1 cellular context compared by ENCODE assay signal in the genomic region with DNA sequence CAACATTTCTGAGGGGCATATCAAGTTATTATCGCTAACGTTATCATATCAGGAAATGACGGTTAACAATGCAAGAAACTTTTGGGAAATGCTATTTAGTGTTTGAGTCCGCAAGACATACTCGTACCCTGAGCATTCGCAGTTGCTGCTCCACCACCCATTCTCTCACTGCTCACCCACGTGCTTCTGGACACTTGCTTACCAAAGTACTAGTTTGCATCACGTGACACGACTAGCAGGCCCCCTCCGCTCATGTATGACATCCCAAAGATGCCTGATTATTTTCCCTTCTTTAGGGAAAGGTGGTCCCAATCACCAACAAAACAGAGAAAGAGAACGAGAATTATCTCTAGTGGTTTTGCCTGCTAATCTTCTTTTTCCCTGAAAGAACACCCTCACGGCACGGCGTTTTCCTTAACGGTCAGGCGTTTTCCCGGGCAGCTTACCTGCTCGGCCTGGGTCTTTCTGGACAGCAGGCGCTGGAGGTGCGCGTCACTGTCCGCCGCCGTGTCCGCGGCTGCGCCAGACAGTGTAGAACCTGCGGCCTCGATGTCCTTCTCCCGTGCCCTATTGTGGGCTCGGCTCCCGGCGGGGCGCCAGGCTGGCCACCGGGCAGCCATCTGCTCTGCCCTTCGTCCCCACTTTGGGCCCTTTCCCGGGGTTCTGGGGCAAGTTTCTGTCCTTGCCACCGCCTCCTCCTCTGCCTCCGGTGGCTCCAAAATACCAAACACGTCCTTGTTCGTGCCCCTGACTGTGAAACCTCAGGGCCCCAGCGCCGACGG.
TF ChIP-seq lines count a peak whose summit lies in the region.

TSS of gene SUPV3L1 (plus strand) at position 492 of the 782 bp plus-strand sequence. CDS start at position 550, 58 bp downstream.

TF ChIP-seq in HepG2, 621 proteins besides CTCF, POLR2A, EP300 and RAD21 (continued from another document and continues in another):
- TF ChIP-seq, protein P1, sequence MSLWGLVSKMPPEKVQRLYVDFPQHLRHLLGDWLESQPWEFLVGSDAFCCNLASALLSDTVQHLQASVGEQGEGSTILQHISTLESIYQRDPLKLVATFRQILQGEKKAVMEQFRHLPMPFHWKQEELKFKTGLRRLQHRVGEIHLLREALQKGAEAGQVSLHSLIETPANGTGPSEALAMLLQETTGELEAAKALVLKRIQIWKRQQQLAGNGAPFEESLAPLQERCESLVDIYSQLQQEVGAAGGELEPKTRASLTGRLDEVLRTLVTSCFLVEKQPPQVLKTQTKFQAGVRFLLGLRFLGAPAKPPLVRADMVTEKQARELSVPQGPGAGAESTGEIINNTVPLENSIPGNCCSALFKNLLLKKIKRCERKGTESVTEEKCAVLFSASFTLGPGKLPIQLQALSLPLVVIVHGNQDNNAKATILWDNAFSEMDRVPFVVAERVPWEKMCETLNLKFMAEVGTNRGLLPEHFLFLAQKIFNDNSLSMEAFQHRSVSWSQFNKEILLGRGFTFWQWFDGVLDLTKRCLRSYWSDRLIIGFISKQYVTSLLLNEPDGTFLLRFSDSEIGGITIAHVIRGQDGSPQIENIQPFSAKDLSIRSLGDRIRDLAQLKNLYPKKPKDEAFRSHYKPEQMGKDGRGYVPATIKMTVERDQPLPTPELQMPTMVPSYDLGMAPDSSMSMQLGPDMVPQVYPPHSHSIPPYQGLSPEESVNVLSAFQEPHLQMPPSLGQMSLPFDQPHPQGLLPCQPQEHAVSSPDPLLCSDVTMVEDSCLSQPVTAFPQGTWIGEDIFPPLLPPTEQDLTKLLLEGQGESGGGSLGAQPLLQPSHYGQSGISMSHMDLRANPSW (CRISPR knock-in tag; IDR thresholded peaks at IDR 0.05; ENCODE audit: borderline replicate concordance), result no peak
- TF ChIP-seq ZNF766 (CRISPR knock-in tag; IDR thresholded peaks at IDR 0.05; ENCODE audit: borderline replicate concordance) (no peak), ZFP1 (CRISPR knock-in tag; IDR thresholded peaks at IDR 0.05) (no peak), NR1H2 (CRISPR knock-in tag; IDR thresholded peaks at IDR 0.05; ENCODE audit: borderline replicate concordance, low read depth) (no peak), ZNF558 (CRISPR knock-in tag; IDR thresholded peaks at IDR 0.05; ENCODE audit: borderline replicate concordance) (no peak), GLI4 (CRISPR knock-in tag; IDR thresholded peaks at IDR 0.05; ENCODE audit: borderline replicate concordance) (no peak), POLR2AphosphoS2 (IDR thresholded peaks at IDR 0.05; ENCODE audit: low read depth, low read length) (no peak; the same call in 1 of the 2 replicates), FOXP1 (IDR thresholded peaks at IDR 0.05) (peak; percentile 18; the same call in 1 of the 2 replicates), FOXP1 (CRISPR knock-in tag; IDR thresholded peaks at IDR 0.05) (peak; percentile 32; the same call in 1 of the 2 replicates), SMARCC2 (IDR thresholded peaks at IDR 0.05) (no peak), ZFAT (CRISPR knock-in tag; conservative IDR thresholded peaks at IDR 0.05) (no peak), KDM1A (CRISPR knock-in tag; IDR thresholded peaks at IDR 0.05) (no peak), ZNF446 (CRISPR knock-in tag; IDR thresholded peaks at IDR 0.05) (no peak), ZNF383 (CRISPR knock-in tag; IDR thresholded peaks at IDR 0.05; ENCODE audit: borderline replicate concordance) (0 out of 2 replicates have a peak, but pooled peaks have one; percentile 54), XBP1 (CRISPR knock-in tag; IDR thresholded peaks at IDR 0.05) (no peak), REXO4 (CRISPR knock-in tag; IDR thresholded peaks at IDR 0.05; ENCODE audit: borderline replicate concordance) (no peak), NFYC (CRISPR knock-in tag; IDR thresholded peaks at IDR 0.05) (0 out of 2 replicates have a peak, but pooled peaks have one; percentile 16), AHDC1 (CRISPR knock-in tag; IDR thresholded peaks at IDR 0.05; ENCODE audit: borderline replicate concordance) (no peak; the same call in 1 of the 2 replicates), HDAC6 (IDR thresholded peaks at IDR 0.05; ENCODE audit: low read depth, low read length) (peak; percentile 93; the same call in 1 of the 2 replicates), ZNF274 (CRISPR knock-in tag; IDR thresholded peaks at IDR 0.05) (no peak), U2AF2 (IDR thresholded peaks at IDR 0.05; ENCODE audit: low read depth, low read length) (no peak), ZNF724P (CRISPR knock-in tag; IDR thresholded peaks at IDR 0.05; ENCODE audit: borderline replicate concordance) (0 out of 2 replicates have a peak, but pooled peaks have one; percentile 61), ZNF781 (CRISPR knock-in tag; IDR thresholded peaks at IDR 0.05; ENCODE audit: borderline replicate concordance, not compliant biosample characterization) (peak; percentile 75), ZNF329 (CRISPR knock-in tag; IDR thresholded peaks at IDR 0.05; ENCODE audit: low read depth) (no peak; the same call in 1 of the 2 replicates), ATM (IDR thresholded peaks at IDR 0.05; ENCODE audit: borderline replicate concordance) (no peak), ZNF20 (CRISPR knock-in tag; IDR thresholded peaks at IDR 0.05) (no peak), ZBTB37 (CRISPR knock-in tag; IDR thresholded peaks at IDR 0.05) (no peak), HNRNPH1 (optimal IDR thresholded peaks at IDR 0.05; ENCODE audit: low read depth, low read length) (no peak), E2F2 (CRISPR knock-in tag; IDR thresholded peaks at IDR 0.05; ENCODE audit: borderline replicate concordance) (no peak), ZSCAN22 (CRISPR knock-in tag; IDR thresholded peaks at IDR 0.05) (no peak)
- TF ChIP-seq, protein P2, sequence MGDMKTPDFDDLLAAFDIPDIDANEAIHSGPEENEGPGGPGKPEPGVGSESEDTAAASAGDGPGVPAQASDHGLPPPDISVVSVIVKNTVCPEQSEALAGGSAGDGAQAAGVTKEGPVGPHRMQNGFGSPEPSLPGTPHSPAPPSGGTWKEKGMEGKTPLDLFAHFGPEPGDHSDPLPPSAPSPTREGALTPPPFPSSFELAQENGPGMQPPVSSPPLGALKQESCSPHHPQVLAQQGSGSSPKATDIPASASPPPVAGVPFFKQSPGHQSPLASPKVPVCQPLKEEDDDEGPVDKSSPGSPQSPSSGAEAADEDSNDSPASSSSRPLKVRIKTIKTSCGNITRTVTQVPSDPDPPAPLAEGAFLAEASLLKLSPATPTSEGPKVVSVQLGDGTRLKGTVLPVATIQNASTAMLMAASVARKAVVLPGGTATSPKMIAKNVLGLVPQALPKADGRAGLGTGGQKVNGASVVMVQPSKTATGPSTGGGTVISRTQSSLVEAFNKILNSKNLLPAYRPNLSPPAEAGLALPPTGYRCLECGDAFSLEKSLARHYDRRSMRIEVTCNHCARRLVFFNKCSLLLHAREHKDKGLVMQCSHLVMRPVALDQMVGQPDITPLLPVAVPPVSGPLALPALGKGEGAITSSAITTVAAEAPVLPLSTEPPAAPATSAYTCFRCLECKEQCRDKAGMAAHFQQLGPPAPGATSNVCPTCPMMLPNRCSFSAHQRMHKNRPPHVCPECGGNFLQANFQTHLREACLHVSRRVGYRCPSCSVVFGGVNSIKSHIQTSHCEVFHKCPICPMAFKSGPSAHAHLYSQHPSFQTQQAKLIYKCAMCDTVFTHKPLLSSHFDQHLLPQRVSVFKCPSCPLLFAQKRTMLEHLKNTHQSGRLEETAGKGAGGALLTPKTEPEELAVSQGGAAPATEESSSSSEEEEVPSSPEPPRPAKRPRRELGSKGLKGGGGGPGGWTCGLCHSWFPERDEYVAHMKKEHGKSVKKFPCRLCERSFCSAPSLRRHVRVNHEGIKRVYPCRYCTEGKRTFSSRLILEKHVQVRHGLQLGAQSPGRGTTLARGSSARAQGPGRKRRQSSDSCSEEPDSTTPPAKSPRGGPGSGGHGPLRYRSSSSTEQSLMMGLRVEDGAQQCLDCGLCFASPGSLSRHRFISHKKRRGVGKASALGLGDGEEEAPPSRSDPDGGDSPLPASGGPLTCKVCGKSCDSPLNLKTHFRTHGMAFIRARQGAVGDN (CRISPR knock-in tag; IDR thresholded peaks at IDR 0.05), result peak; percentile 73
- TF ChIP-seq, protein P3, sequence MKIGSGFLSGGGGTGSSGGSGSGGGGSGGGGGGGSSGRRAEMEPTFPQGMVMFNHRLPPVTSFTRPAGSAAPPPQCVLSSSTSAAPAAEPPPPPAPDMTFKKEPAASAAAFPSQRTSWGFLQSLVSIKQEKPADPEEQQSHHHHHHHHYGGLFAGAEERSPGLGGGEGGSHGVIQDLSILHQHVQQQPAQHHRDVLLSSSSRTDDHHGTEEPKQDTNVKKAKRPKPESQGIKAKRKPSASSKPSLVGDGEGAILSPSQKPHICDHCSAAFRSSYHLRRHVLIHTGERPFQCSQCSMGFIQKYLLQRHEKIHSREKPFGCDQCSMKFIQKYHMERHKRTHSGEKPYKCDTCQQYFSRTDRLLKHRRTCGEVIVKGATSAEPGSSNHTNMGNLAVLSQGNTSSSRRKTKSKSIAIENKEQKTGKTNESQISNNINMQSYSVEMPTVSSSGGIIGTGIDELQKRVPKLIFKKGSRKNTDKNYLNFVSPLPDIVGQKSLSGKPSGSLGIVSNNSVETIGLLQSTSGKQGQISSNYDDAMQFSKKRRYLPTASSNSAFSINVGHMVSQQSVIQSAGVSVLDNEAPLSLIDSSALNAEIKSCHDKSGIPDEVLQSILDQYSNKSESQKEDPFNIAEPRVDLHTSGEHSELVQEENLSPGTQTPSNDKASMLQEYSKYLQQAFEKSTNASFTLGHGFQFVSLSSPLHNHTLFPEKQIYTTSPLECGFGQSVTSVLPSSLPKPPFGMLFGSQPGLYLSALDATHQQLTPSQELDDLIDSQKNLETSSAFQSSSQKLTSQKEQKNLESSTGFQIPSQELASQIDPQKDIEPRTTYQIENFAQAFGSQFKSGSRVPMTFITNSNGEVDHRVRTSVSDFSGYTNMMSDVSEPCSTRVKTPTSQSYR (CRISPR knock-in tag; IDR thresholded peaks at IDR 0.05; ENCODE audit: borderline replicate concordance), result no peak
